In genomic region chr1:228148196-228148861, GRCh38 we compare ENCODE assay signal across 12 cellular contexts. TPM values are rescaled to one million over a fixed set of nuclear protein-coding genes. Genes with fewer than 3 reads are reported as not detected.
A peak's percentile ranks its signal among the peaks of the same experiment; 100 is the strongest.
DNase-seq lines count a peak whose midpoint lies in the region; ATAC-seq and TF ChIP-seq lines count a peak whose summit lies in the region.
"Had no signal": no experiment of that assay in that cellular context is flagged by ENCODE, and none has a peak within 500 bp of the region (broad histone marks: within the 10 kb centered on the region; RNA-seq: fewer than 3 reads in every experiment).

No MANE protein-coding gene starts in this region.

- H3K9me3 ChIP-seq in esophagus squamous epithelium: no peaks in the 10 kb centered on the region
- H3K9me3 ChIP-seq in parathyroid adenoma (ENCODE audit: control insufficient read depth, low read length): no peaks in the 10 kb centered on the region

- TF ChIP-seq CTCF in esophagus squamous epithelium (IDR thresholded peaks at IDR 0.05) (no peak), parathyroid adenoma (IDR thresholded peaks at IDR 0.05) (no peak)

- H3K4me1 ChIP-seq in esophagus squamous epithelium (peaks cover 50 to 92% (median 61%) of the 10 kb centered on the region in 3 donors), parathyroid adenoma (peaks cover 6% of the 10 kb centered on the region)

- H3K36me3 ChIP-seq in esophagus squamous epithelium: peaks cover 16 to 42% (median 20%) of the 10 kb centered on the region in 3 donors
- H3K36me3 ChIP-seq in parathyroid adenoma (ENCODE audit: control insufficient read depth, insufficient read depth, low read length): no peaks in the 10 kb centered on the region

- DNase-seq in A172 (ENCODE audit: low spot score) (peak; percentile 53), HuH-7.5 (ENCODE audit: low spot score) (peak; percentile 7), esophagus squamous epithelium (lab: John Stamatoyannopoulos, UW) (no peak)
- DNase-seq in effector CD4-positive, alpha-beta T cell: no peak
- no peak for DNase-seq in central memory CD4-positive, alpha-beta T cell
- DNase-seq: amniotic stem cell; NCI-H1436 treated with DMSO at 0.1 percent for 48 hours; stimulated activated naive CD4-positive, alpha-beta T cell; T-helper 17 cell had no signal

- TF ChIP-seq POLR2A in esophagus squamous epithelium (IDR thresholded peaks at IDR 0.05): no peak

- no peak overlapping the region for H3K4me2 ChIP-seq in parathyroid adenoma (ENCODE audit: low read length)

- WGBS in esophagus squamous epithelium, 2 donors: 15 to 43% methylated on average over 5 to 7 of the region's 18 CpGs

- peaks cover 39% of the 10 kb centered on the region for H3K79me2 ChIP-seq in parathyroid adenoma

- intact Hi-C loops in esophagus squamous epithelium (cut with DNase I): no loop called here

- H3K27ac ChIP-seq in esophagus squamous epithelium: peak overlapping the region; percentile 70 to 94 (median 84)
- peak overlapping the region; percentile 91 for H3K27ac ChIP-seq in parathyroid adenoma

- H3K9ac ChIP-seq in parathyroid adenoma: no peak overlapping the region

- H3K4me3 ChIP-seq in esophagus squamous epithelium (no peak overlapping the region), parathyroid adenoma (ENCODE audit: low read depth, low read length) (no peak overlapping the region)

- ATAC-seq in HG02852 (IDR thresholded peaks at IDR 0.05; ENCODE audit: unreplicated experiment): no peak
- no peak for ATAC-seq in HG03095 (IDR thresholded peaks at IDR 0.05; ENCODE audit: unreplicated experiment)
- ATAC-seq: T-helper 17 cell had no signal

- H3K27me3 ChIP-seq in esophagus squamous epithelium (no peaks in the 10 kb centered on the region), parathyroid adenoma (ENCODE audit: control insufficient read depth, insufficient read depth, low read length) (no peaks in the 10 kb centered on the region)

- no peak overlapping the region for H2AFZ ChIP-seq in parathyroid adenoma

RNA-seq across cellular contexts. Expression of gene GJC2, which starts 1.4 kb away (rescaled TPM):
- 6.6 and 16.8 TPM in 2 replicates for total RNA-seq in A172 (2014; rRNA removed; shearing (Covaris generic))
- 1 to 10 TPM in 1 of 4 donors, under 1 TPM in 3; 0.48 to 2.7 (median 0.66) TPM for total RNA-seq in esophagus squamous epithelium

RNA-seq across cellular contexts. Expression of gene GUK1, which starts 8.2 kb away (rescaled TPM):
- total RNA-seq in A172 (2014; rRNA removed; shearing (Covaris generic)): 407 and 501 TPM in 2 replicates
- 100 to 1,000 TPM; 279 to 320 (median 302) TPM for total RNA-seq in esophagus squamous epithelium

RNA-seq across cellular contexts. Expression of gene IBA57, which starts 17.3 kb away (rescaled TPM):
- total RNA-seq in A172 (2014; rRNA removed; shearing (Covaris generic)): 7.4 and 8.5 TPM in 2 replicates
- 1 to 10 TPM; 4.8 to 9.1 (median 5.7) TPM for total RNA-seq in esophagus squamous epithelium

RNA-seq across cellular contexts. Expression of gene MRPL55, which starts 39.2 kb away (rescaled TPM):
- 103 and 141 TPM in 2 replicates for total RNA-seq in A172 (2014; rRNA removed; shearing (Covaris generic))
- total RNA-seq in esophagus squamous epithelium: 10 to 100 TPM; 33.8 to 62.2 (median 51.2) TPM

RNA-seq across cellular contexts. Expression of gene C1orf35, which starts 45.2 kb away (rescaled TPM):
- total RNA-seq in A172 (2014; rRNA removed; shearing (Covaris generic)): 31.7 and 31.8 TPM in 2 replicates
- total RNA-seq in esophagus squamous epithelium: 10 to 100 TPM in 3 of 4 donors, 1 to 10 TPM in 1; 8.5 to 21.3 (median 18.1) TPM

Comparison
In these comparisons a context has a peak if more than half of its experiments do, and no peak if none do; other contexts are left out.
1. DNase-seq: peak in A172 (single experiment) and HuH-7.5 (single experiment); none in esophagus squamous epithelium (single experiment), effector CD4-positive, alpha-beta T cell (single experiment) and central memory CD4-positive, alpha-beta T cell (single experiment).